10 cellular contexts compared by ENCODE assay signal in genomic region chr22:41383085-41383484, GRCh38. TPM values are rescaled to one million over a fixed set of nuclear protein-coding genes. Genes with fewer than 3 reads are reported as not detected.
A peak's percentile ranks its signal among the peaks of the same experiment; 100 is the strongest.
DNase-seq lines count a peak whose midpoint lies in the region; ATAC-seq, FAIRE-seq and TF ChIP-seq lines count a peak whose summit lies in the region.
"Had no signal": no experiment of that assay in that cellular context is flagged by ENCODE, and none has a peak within 500 bp of the region (broad histone marks: within the 10 kb centered on the region; RNA-seq: fewer than 3 reads in every experiment).

No MANE protein-coding gene starts in this region.

- H3K4me3 ChIP-seq in ascending aorta (peak overlapping the region; percentile 79 to 87), right lobe of liver (peak overlapping the region; percentile 63 to 94 (median 94)), thyroid gland (replicated peaks in 1 of 3) (no peak overlapping the region)

- no peaks in the 10 kb centered on the region for H3K27me3 Mint-ChIP-seq in activated T-cell treated with anti-CD3 and anti-CD28 coated beads, Interleukin-2, amount 50 U/mL, for 4 hours (ENCODE audit: low read depth)

- no peaks in the 10 kb centered on the region for H3K9me3 Mint-ChIP-seq in activated T-cell treated with anti-CD3 and anti-CD28 coated beads, Interleukin-2, amount 50 U/mL, for 4 hours

- H3K36me3 ChIP-seq in ascending aorta (peaks cover 7 to 16% of the 10 kb centered on the region in 2 donors), right lobe of liver (peaks cover 0 to 12% (median 4%) of the 10 kb centered on the region in 4 donors), thyroid gland (peaks cover 0 to 6% of the 10 kb centered on the region in 2 donors)

- no peaks in the 10 kb centered on the region for H3K36me3 Mint-ChIP-seq in activated T-cell treated with anti-CD3 and anti-CD28 coated beads, Interleukin-2, amount 50 U/mL, for 4 hours (ENCODE audit: insufficient read depth)

- no peaks in the 10 kb centered on the region for H3K27me3 ChIP-seq in ascending aorta
- no peaks in the 10 kb centered on the region for H3K27me3 ChIP-seq in right lobe of liver
- H3K27me3 ChIP-seq in thyroid gland, result no peaks in the 10 kb centered on the region

- H3K9me3 ChIP-seq in ascending aorta, result no peaks in the 10 kb centered on the region
- H3K9me3 ChIP-seq in right lobe of liver, result no peaks in the 10 kb centered on the region
- H3K9me3 ChIP-seq in thyroid gland, result no peaks in the 10 kb centered on the region

- 85% methylated on average over 4 of the region's 5 CpGs for WGBS in right lobe of liver (ENCODE audit: insufficient coverage, low coverage, low lambda C conversion rate, missing lambda C conversion rate)
- WGBS in thyroid gland, 2 donors, result 73 to 78% methylated on average over 5 of the region's 5 CpGs

- DNase-seq in activated T-cell treated with anti-CD3 and anti-CD28 coated beads, Interleukin-2, amount 50 U/mL, for 4 hours, result no peak
- no peak for DNase-seq in activated T-cell treated with anti-CD3 and anti-CD28 coated beads, Interleukin-2, amount 50 U/mL, for 48 hours
- DNase-seq in ascending aorta (ENCODE audit: low spot score in 2 of 2) (no peak), right lobe of liver (no peak), thyroid gland (no peak), HTR-8/SVneo (ENCODE audit: insufficient read length, low spot score) (no peak), NCI-H128 (lab: John Stamatoyannopoulos, UW; ENCODE audit: unreplicated experiment) (no peak), NCI-H526 treated with DMSO at 0.1 percent for 48 hours (lab: John Stamatoyannopoulos, UW) (no peak)
- DNase-seq: DMS153, NCI-H2081 treated with DMSO at 0.1 percent for 48 hours had no signal

- FAIRE-seq in HTR-8/SVneo (lab: Jason Lieb, UNC), result no peak

- intact Hi-C loops in ascending aorta (cut with DNase I), result loop anchor here (5.0 kb wide), 1 partner anchor 431 kb away; the partner anchor contains the start of gene RBX1
- intact Hi-C loops in right lobe of liver (cut with DNase I), result no loop called here
- intact Hi-C loops in thyroid gland (cut with DNase I), result no loop called here

- H3K4me1 Mint-ChIP-seq in activated T-cell treated with anti-CD3 and anti-CD28 coated beads, Interleukin-2, amount 50 U/mL, for 4 hours (ENCODE audit: low read depth), result peaks cover 21% of the 10 kb centered on the region

- H3K4me1 ChIP-seq in ascending aorta, result peaks cover 3 to 19% of the 10 kb centered on the region in 2 donors
- peaks cover 0 to 23% (median 2%) of the 10 kb centered on the region in 4 donors for H3K4me1 ChIP-seq in right lobe of liver
- peaks cover 25% of the 10 kb centered on the region in 2 donors for H3K4me1 ChIP-seq in thyroid gland

- TF ChIP-seq CTCF in ascending aorta (IDR thresholded peaks at IDR 0.05) (no peak), right lobe of liver (IDR thresholded peaks at IDR 0.05) (no peak), thyroid gland (IDR thresholded peaks at IDR 0.05) (no peak)

- peak overlapping the region; percentile 87 for H3K4me3 Mint-ChIP-seq in activated T-cell treated with anti-CD3 and anti-CD28 coated beads, Interleukin-2, amount 50 U/mL, for 4 hours

- H3K27ac ChIP-seq in ascending aorta, result peak overlapping the region; percentile 93 to 96
- H3K27ac ChIP-seq in right lobe of liver, result peak overlapping the region in 2 of 3 donors; percentile 87 to 91
- H3K27ac ChIP-seq in thyroid gland, result peak overlapping the region; percentile 97 to 100 (median 98)

- TF ChIP-seq POLR2A in right lobe of liver (IDR thresholded peaks at IDR 0.05) (no peak), thyroid gland (IDR thresholded peaks at IDR 0.05) (no peak)

- no peak for ATAC-seq in activated T-cell treated with anti-CD3 and anti-CD28 coated beads, Interleukin-2, amount 50 U/mL, for 4 hours
- ATAC-seq in right lobe of liver, result no peak

RNA-seq across cellular contexts. Expression of gene TEF, which starts 1.3 kb away (rescaled TPM):
- total RNA-seq in activated T-cell treated with anti-CD3 and anti-CD28 coated beads, Interleukin-2, amount 50 U/mL, for 4 hours, result 1 to 10 TPM; 2.9 to 3.6 (median 3.0) TPM
- total RNA-seq in ascending aorta (20.2 TPM), right lobe of liver (10 to 100 TPM in 4 of 6 experiments, 1 to 10 TPM in 2; 6.1 to 28.9 (median 15.5) TPM), thyroid gland (10 to 100 TPM; 15.9 to 41.1 (median 22.9) TPM)

Comparison
In these comparisons a context has a peak if more than half of its experiments do, and no peak if none do; other contexts are left out.
1. H3K4me3 ChIP-seq: peak in ascending aorta (2 of 2) and right lobe of liver (3 of 3); none in thyroid gland (0 of 3).
2. Peak in every context shown above with its lines, with median percentiles within 50 percentile points of each other: H3K27ac ChIP-seq.